14 cellular contexts compared by ENCODE assay signal in genomic region chr12:6234906-6235305, GRCh38. TPM values are rescaled to one million over a fixed set of nuclear protein-coding genes. Genes with fewer than 3 reads are reported as not detected.
DNase-seq lines count a peak whose midpoint lies in the region; ATAC-seq and TF ChIP-seq lines count a peak whose summit lies in the region.
"Had no signal": no experiment of that assay in that cellular context is flagged by ENCODE, and none has a peak within 500 bp of the region (broad histone marks: within the 10 kb centered on the region; RNA-seq: fewer than 3 reads in every experiment).

No MANE protein-coding gene starts in this region.

- H3K36me3 ChIP-seq in hepatocyte (replicated peaks; ENCODE audit: insufficient read depth, low read depth) (no peaks in the 10 kb centered on the region), smooth muscle cell (ENCODE audit: low read depth) (peaks cover 5% of the 10 kb centered on the region)

- no peak overlapping the region for H3K4me3 ChIP-seq in hepatocyte
- H3K4me3 ChIP-seq in smooth muscle cell: no peak overlapping the region

- no peak overlapping the region for H3K4me3 Mint-ChIP-seq in activated CD8-positive, alpha-beta memory T cell treated with anti-CD3 and anti-CD28 coated beads, Interleukin-2, amount 10 ng/mL, durations not matched to agents 7 days and 5 days
- H3K4me3 Mint-ChIP-seq: activated naive CD4-positive, alpha-beta T cell treated with anti-CD3 and anti-CD28 coated beads for 36 hours; B cell had no signal

- peaks cover 12% of the 10 kb centered on the region for H3K27me3 Mint-ChIP-seq in activated CD8-positive, alpha-beta memory T cell treated with anti-CD3 and anti-CD28 coated beads, Interleukin-2, amount 10 ng/mL, durations not matched to agents 7 days and 5 days

- H3K4me2 ChIP-seq in hepatocyte (peak overlapping the region; percentile 37), smooth muscle cell (no peak overlapping the region)

- H3K9me2 ChIP-seq in hepatocyte (replicated peaks; ENCODE audit: insufficient read depth): no peaks in the 10 kb centered on the region

- H3K36me3 Mint-ChIP-seq in activated CD8-positive, alpha-beta memory T cell treated with anti-CD3 and anti-CD28 coated beads, Interleukin-2, amount 10 ng/mL, durations not matched to agents 7 days and 5 days: no peaks in the 10 kb centered on the region

- H3K9ac ChIP-seq in smooth muscle cell (ENCODE audit: low read depth): peak overlapping the region; percentile 0

- H3K9me3 ChIP-seq in hepatocyte (ENCODE audit: low read depth): no peaks in the 10 kb centered on the region
- no peaks in the 10 kb centered on the region for H3K9me3 ChIP-seq in smooth muscle cell (replicated peaks; ENCODE audit: low read depth)

- peaks cover 29% of the 10 kb centered on the region for H3K4me1 Mint-ChIP-seq in activated CD8-positive, alpha-beta memory T cell treated with anti-CD3 and anti-CD28 coated beads, Interleukin-2, amount 10 ng/mL, durations not matched to agents 7 days and 5 days

- no peaks in the 10 kb centered on the region for H3K9me3 Mint-ChIP-seq in activated CD8-positive, alpha-beta memory T cell treated with anti-CD3 and anti-CD28 coated beads, Interleukin-2, amount 10 ng/mL, durations not matched to agents 7 days and 5 days (ENCODE audit: low read depth)
- H3K9me3 Mint-ChIP-seq: activated naive CD4-positive, alpha-beta T cell treated with anti-CD3 and anti-CD28 coated beads for 36 hours had no signal

- DNase-seq in COLO668 (lab: John Stamatoyannopoulos, UW; ENCODE audit: unreplicated experiment): peak; percentile 33
- DNase-seq in RPMI8226: peak; percentile 52
- DNase-seq in hepatocyte (ENCODE audit: low spot score): no peak
- no peak for DNase-seq in smooth muscle cell (lab: John Stamatoyannopoulos, UW; ENCODE audit: unreplicated experiment)
- no peak for DNase-seq in kidney glomerular epithelial cell (lab: John Stamatoyannopoulos, UW)
- DNase-seq in activated CD8-positive, alpha-beta memory T cell treated with anti-CD3 and anti-CD28 coated beads, Interleukin-2, amount 10 ng/mL, durations not matched to agents 7 days and 5 days: no peak
- DNase-seq: activated naive CD4-positive, alpha-beta T cell treated with anti-CD3 and anti-CD28 coated beads for 36 hours; MV-4-11; NCI-H2081 treated with DMSO at 0.1 percent for 48 hours; NK-92 treated with Interleukin-12 subunit alpha and Interleukin-12 subunit beta, amount 100 ng/mL, for 24 hours; stimulated activated CD4-positive, alpha-beta T cell treated with anti-CD3 and anti-CD28 coated beads, Interleukin-12 subunit alpha, Interleukin-12 subunit beta, amount 100 ng/mL, for 4 hours had no signal

- H2AFZ ChIP-seq in hepatocyte (no peak overlapping the region), smooth muscle cell (ENCODE audit: low read depth) (no peak overlapping the region)

- TF ChIP-seq CTCF in hepatocyte (IDR thresholded peaks at IDR 0.05; ENCODE audit: poor library complexity) (no peak), smooth muscle cell (IDR thresholded peaks at IDR 0.05; ENCODE audit: borderline replicate concordance, insufficient read depth, poor library complexity, severe bottlenecking) (no peak)

- H3K27me3 ChIP-seq in hepatocyte (no peaks in the 10 kb centered on the region), smooth muscle cell (ENCODE audit: low read depth) (no peaks in the 10 kb centered on the region)

- ATAC-seq in GM21381 (IDR thresholded peaks at IDR 0.05; ENCODE audit: unreplicated experiment) (no peak), GM18873 (IDR thresholded peaks at IDR 0.05; ENCODE audit: low FRiP score, unreplicated experiment) (no peak)
- ATAC-seq in activated CD8-positive, alpha-beta memory T cell treated with anti-CD3 and anti-CD28 coated beads, Interleukin-2, amount 10 ng/mL, durations not matched to agents 7 days and 5 days: no peak

- peaks cover 44% of the 10 kb centered on the region for H3K4me1 ChIP-seq in hepatocyte (ENCODE audit: insufficient read depth)
- peaks cover 24% of the 10 kb centered on the region for H3K4me1 ChIP-seq in smooth muscle cell (ENCODE audit: low read depth)

- H3F3A ChIP-seq in smooth muscle cell (ENCODE audit: low read depth): peaks cover 6% of the 10 kb centered on the region

- no peak overlapping the region for H3K27ac Mint-ChIP-seq in activated CD8-positive, alpha-beta memory T cell treated with anti-CD3 and anti-CD28 coated beads, Interleukin-2, amount 10 ng/mL, durations not matched to agents 7 days and 5 days
- H3K27ac Mint-ChIP-seq: activated naive CD4-positive, alpha-beta T cell treated with anti-CD3 and anti-CD28 coated beads for 36 hours; B cell had no signal

- H3K79me2 ChIP-seq in hepatocyte: peaks cover 9% of the 10 kb centered on the region
- H3K79me2 ChIP-seq in smooth muscle cell (ENCODE audit: low read depth): peaks cover 15% of the 10 kb centered on the region

- CTCF ChIA-PET in activated CD8-positive, alpha-beta memory T cell treated with anti-CD3 and anti-CD28 coated beads, Interleukin-2, amount 10 ng/mL, durations not matched to agents 7 days and 5 days (lab: Charles Lee): interaction anchor here (0.9 to 1.2 kb wide), 2 partner anchors 39 to 166 kb away, joined by 3 to 4 read pairs; no protein-coding TSS in a partner anchor

- H3K27ac ChIP-seq in hepatocyte (peak overlapping the region; percentile 64), smooth muscle cell (ENCODE audit: low read depth) (peak overlapping the region; percentile 68)

- H4K20me1 ChIP-seq in hepatocyte (ENCODE audit: insufficient read depth, poor library complexity, severe bottlenecking) (no peaks in the 10 kb centered on the region), smooth muscle cell (ENCODE audit: low read depth) (no peaks in the 10 kb centered on the region)

- WGBS in hepatocyte (ENCODE audit: low lambda C conversion rate, missing lambda C conversion rate): 55% methylated on average over 7 of the region's 7 CpGs
- 42% methylated on average over 7 of the region's 7 CpGs for WGBS in smooth muscle cell (ENCODE audit: low lambda C conversion rate)

RNA-seq across cellular contexts. Expression of gene CD9, which starts 34.7 kb away (rescaled TPM):
- total RNA-seq in hepatocyte (117 and 139 TPM in 2 replicates), smooth muscle cell (153 and 207 TPM in 2 replicates)
- polyA plus RNA-seq in hepatocyte (166 and 188 TPM in 2 replicates), smooth muscle cell (144 and 236 TPM in 2 replicates)
- 10 to 100 TPM in 1 of 2 experiments, 1 to 10 TPM in 1; 3.8 to 20.4 TPM for total RNA-seq in activated CD8-positive, alpha-beta memory T cell treated with anti-CD3 and anti-CD28 coated beads, Interleukin-2, amount 10 ng/mL, durations not matched to agents 7 days and 5 days

Comparison
In these comparisons a context has a peak if more than half of its experiments do, and no peak if none do; other contexts are left out.
1. DNase-seq: peak in COLO668 (single experiment) and RPMI8226 (single experiment); none in hepatocyte (single experiment), smooth muscle cell (single experiment), kidney glomerular epithelial cell (single experiment) and activated CD8-positive, alpha-beta memory T cell treated with anti-CD3 and anti-CD28 coated beads, Interleukin-2, amount 10 ng/mL, durations not matched to agents 7 days and 5 days (single experiment).